Comparison of ENCODE assay signal across 1 cellular context in the genomic region with DNA sequence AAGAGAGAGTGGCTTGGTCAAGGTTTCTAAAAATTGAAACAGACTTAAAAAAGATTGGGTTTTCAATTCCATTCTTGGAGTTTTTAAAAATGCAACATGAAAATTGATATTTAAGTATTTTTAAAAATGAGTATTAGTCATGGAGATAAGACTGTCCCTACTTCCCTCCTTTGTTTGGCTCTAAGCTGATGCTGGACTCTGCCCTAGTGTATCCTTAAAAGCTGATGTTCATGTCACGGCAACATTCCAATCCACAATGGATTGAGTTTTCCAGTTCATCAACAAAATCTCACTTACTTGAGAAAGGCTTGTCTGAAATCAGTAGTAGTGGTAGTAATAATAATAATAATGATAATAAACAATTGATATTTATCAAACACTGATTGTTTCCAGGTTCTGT.
A peak's percentile ranks its signal among the peaks of the same experiment; 100 is the strongest.
TF ChIP-seq lines count a peak whose summit lies in the region.

No MANE protein-coding gene starts in this region.

TF ChIP-seq in endothelial cell of umbilical vein, 7 proteins besides CTCF, POLR2A, EP300 and RAD21 (continued from another document):
- TF ChIP-seq MYC (IDR thresholded peaks at IDR 0.05; ENCODE audit: low read depth, low read length) (no peak), GATA2 (IDR thresholded peaks at IDR 0.05; ENCODE audit: insufficient read depth, insufficient read length, low read depth, low read length) (peak; percentile 70), FOS (IDR thresholded peaks at IDR 0.05; ENCODE audit: borderline replicate concordance, insufficient read depth, low read length) (peak; percentile 64), JUN (IDR thresholded peaks at IDR 0.05; ENCODE audit: borderline replicate concordance, insufficient read depth, insufficient read length, low read depth) (peak; percentile 65), POLR2AphosphoS5 (IDR thresholded peaks at IDR 0.05; ENCODE audit: insufficient read depth, low read depth, low read length) (no peak)
- TF ChIP-seq, protein P1, sequence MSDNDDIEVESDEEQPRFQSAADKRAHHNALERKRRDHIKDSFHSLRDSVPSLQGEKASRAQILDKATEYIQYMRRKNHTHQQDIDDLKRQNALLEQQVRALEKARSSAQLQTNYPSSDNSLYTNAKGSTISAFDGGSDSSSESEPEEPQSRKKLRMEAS (IDR thresholded peaks at IDR 0.05; ENCODE audit: insufficient read depth, insufficient read length) = no peak
